In genomic region chr9:89418112-89418872, GRCh38 we compare ENCODE assay signal across 11 cellular contexts.
DNase-seq lines count a peak whose midpoint lies in the region; ATAC-seq and TF ChIP-seq lines count a peak whose summit lies in the region.
"Had no signal": no experiment of that assay in that cellular context is flagged by ENCODE, and none has a peak within 500 bp of the region (broad histone marks: within the 10 kb centered on the region; RNA-seq: fewer than 3 reads in every experiment).

No MANE protein-coding gene starts in this region.

- H3K9me3 ChIP-seq in BLaER1 (no peaks in the 10 kb centered on the region), KOPT-K1 (ENCODE audit: insufficient read depth, low read length, poor library complexity, severe bottlenecking) (no peaks in the 10 kb centered on the region)
- H3K9me3 ChIP-seq in effector memory CD4-positive, alpha-beta T cell (ENCODE audit: control insufficient read depth, low read length): no peaks in the 10 kb centered on the region
- H3K9me3 ChIP-seq: Caco-2 had no signal

- peaks cover 69% of the 10 kb centered on the region for H3K4me1 ChIP-seq in BLaER1
- H3K4me1 ChIP-seq in effector memory CD4-positive, alpha-beta T cell (ENCODE audit: control insufficient read depth, insufficient read depth, low read length, poor library complexity, severe bottlenecking): peaks cover 60% of the 10 kb centered on the region
- H3K4me1 ChIP-seq: Caco-2, parathyroid adenoma had no signal

- H3K27ac ChIP-seq in BLaER1: peak overlapping the region; percentile 67; the same call in 1 of the 2 replicates
- peak overlapping the region; percentile 60 for H3K27ac ChIP-seq in KOPT-K1 (ENCODE audit: low read depth, low read length, poor library complexity, severe bottlenecking)
- H3K27ac ChIP-seq in effector memory CD4-positive, alpha-beta T cell (ENCODE audit: insufficient read depth, low read length, poor library complexity, severe bottlenecking): peak overlapping the region; percentile 85
- H3K27ac ChIP-seq: KMS-11, parathyroid adenoma had no signal

- H3K36me3 ChIP-seq in BLaER1 (peaks cover 58% of the 10 kb centered on the region), KOPT-K1 (ENCODE audit: insufficient read depth, low read length) (peaks cover 86% of the 10 kb centered on the region)
- peaks cover 28% of the 10 kb centered on the region for H3K36me3 ChIP-seq in effector memory CD4-positive, alpha-beta T cell (ENCODE audit: control insufficient read depth, insufficient read depth, low read length)

- H4K20me1 ChIP-seq in BLaER1: peaks cover 99% of the 10 kb centered on the region

- H3K4me3 ChIP-seq in BLaER1: no peak overlapping the region
- peak overlapping the region; percentile 18 for H3K4me3 ChIP-seq in effector memory CD4-positive, alpha-beta T cell (ENCODE audit: insufficient read depth, low read depth, low read length, poor library complexity, severe bottlenecking)

- no peaks in the 10 kb centered on the region for H3K27me3 ChIP-seq in BLaER1
- H3K27me3 ChIP-seq in effector memory CD4-positive, alpha-beta T cell (replicated peaks; ENCODE audit: control insufficient read depth, insufficient read depth, low read length, poor library complexity, severe bottlenecking): no peaks in the 10 kb centered on the region

- H3K4me1 Mint-ChIP-seq in chondrocyte (ENCODE audit: low read depth): peaks cover 21% of the 10 kb centered on the region

- H3K4me3 Mint-ChIP-seq in chondrocyte (ENCODE audit: unreplicated experiment): no peak overlapping the region

- H3K27me3 Mint-ChIP-seq in chondrocyte (ENCODE audit: low read depth): no peaks in the 10 kb centered on the region

- H3K36me3 Mint-ChIP-seq in chondrocyte (ENCODE audit: low read depth): no peaks in the 10 kb centered on the region

- H3K4me2 ChIP-seq in BLaER1: peak overlapping the region; percentile 76
- H3K4me2 ChIP-seq: KMS-11 had no signal

- no peak for TF ChIP-seq CTCF in chondrocyte (IDR thresholded peaks at IDR 0.05)

- no peak overlapping the region for H3K27ac Mint-ChIP-seq in chondrocyte (ENCODE audit: unreplicated experiment)

- no peak for DNase-seq in effector memory CD4-positive, alpha-beta T cell
- no peak for DNase-seq in GM19238 (ENCODE audit: insufficient read length, low spot score)
- DNase-seq in chondrocyte (ENCODE audit: low spot score): no peak
- no peak for DNase-seq in NCI-H1417 treated with DMSO at 0.1 percent for 48 hours (lab: John Stamatoyannopoulos, UW)
- no peak for DNase-seq in NCI-H1930 (lab: John Stamatoyannopoulos, UW)
- DNase-seq: Caco-2 had no signal

- peak overlapping the region; percentile 48; the same call in 1 of the 2 replicates for H3K9ac ChIP-seq in BLaER1
- H3K9ac ChIP-seq: KMS-11, parathyroid adenoma had no signal

- peak; percentile 4 for ATAC-seq in GM18909 (IDR thresholded peaks at IDR 0.05; ENCODE audit: poor library complexity, unreplicated experiment)

- H3K9me3 Mint-ChIP-seq in chondrocyte (ENCODE audit: low read depth): no peaks in the 10 kb centered on the region
